8 cellular contexts compared by ENCODE assay signal in the genomic region with DNA sequence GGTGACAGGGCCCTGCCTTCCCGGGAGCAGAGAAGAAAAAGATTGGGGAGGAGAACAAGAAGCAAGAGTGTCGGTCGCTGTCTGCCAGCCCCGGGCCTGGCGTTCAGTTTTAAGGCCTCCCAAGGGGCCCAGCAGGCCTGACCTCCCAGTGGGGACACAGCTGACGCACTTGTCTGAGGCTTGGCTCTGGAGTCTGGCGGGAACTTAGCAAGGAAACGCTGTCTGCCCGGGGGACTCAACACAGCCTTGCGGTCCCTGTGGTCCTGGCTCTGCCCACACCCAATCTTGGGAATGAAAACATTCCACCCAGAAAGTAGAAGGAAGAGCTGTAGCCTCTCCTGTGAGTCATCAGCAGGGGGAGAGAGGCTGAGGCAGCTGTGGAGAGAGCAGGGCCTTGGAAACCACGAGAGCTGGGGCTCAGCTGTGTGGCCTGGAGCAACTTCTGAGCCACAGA. TPM values are rescaled to one million over a fixed set of nuclear protein-coding genes. Genes with fewer than 3 reads are reported as not detected.
A peak's percentile ranks its signal among the peaks of the same experiment; 100 is the strongest.
DNase-seq lines count a peak whose midpoint lies in the region; ATAC-seq and TF ChIP-seq lines count a peak whose summit lies in the region.

No MANE protein-coding gene starts in this region.

- H3K27me3 ChIP-seq in heart right ventricle (no peaks in the 10 kb centered on the region), gastrocnemius medialis (no peaks in the 10 kb centered on the region)

- peaks cover 34% of the 10 kb centered on the region for H3K4me1 Mint-ChIP-seq in activated CD4-positive, alpha-beta memory T cell treated with anti-CD3 and anti-CD28 coated beads for 36 hours (ENCODE audit: low read depth)

- H3K9me3 ChIP-seq in HEK293 (ENCODE audit: control insufficient read depth, insufficient read depth, low read depth, low read length) (no peaks in the 10 kb centered on the region), heart right ventricle (no peaks in the 10 kb centered on the region), gastrocnemius medialis (no peaks in the 10 kb centered on the region)

- H3K4me1 ChIP-seq in HEK293 (ENCODE audit: control insufficient read depth, insufficient read depth, low read length) (peaks cover 5% of the 10 kb centered on the region; the same call in 1 of the 2 replicates), heart right ventricle (peaks cover 11 to 59% (median 51%) of the 10 kb centered on the region in 9 donors), gastrocnemius medialis (peaks cover 12 to 19% of the 10 kb centered on the region in 2 donors)

- ATAC-seq in heart right ventricle (peak; percentile 87 to 94 (median 92)), gastrocnemius medialis (peak; percentile 74 to 80)

- H3K27ac Mint-ChIP-seq in activated CD4-positive, alpha-beta memory T cell treated with anti-CD3 and anti-CD28 coated beads for 36 hours, result no peak overlapping the region

- DNase-seq in heart right ventricle (peak; percentile 84 to 89), gastrocnemius medialis (peak; percentile 28 to 73), HuH-7 (ENCODE audit: low spot score) (no peak), NOMO-1 treated with dmso at 0.1 percent for 144 hours (lab: John Stamatoyannopoulos, UW; ENCODE audit: unreplicated experiment) (no peak)
- no peak for DNase-seq in activated naive CD4-positive, alpha-beta T cell (lab: John Stamatoyannopoulos, UW)
- no peak for DNase-seq in activated CD4-positive, alpha-beta memory T cell treated with anti-CD3 and anti-CD28 coated beads for 36 hours

- H3K4me3 Mint-ChIP-seq in activated CD4-positive, alpha-beta memory T cell treated with anti-CD3 and anti-CD28 coated beads for 36 hours, result no peak overlapping the region

- H3K27me3 Mint-ChIP-seq in activated CD4-positive, alpha-beta memory T cell treated with anti-CD3 and anti-CD28 coated beads for 36 hours, result no peaks in the 10 kb centered on the region

- H3K27ac ChIP-seq in HEK293 (ENCODE audit: extremely low read depth, low read depth, low read length), result peak overlapping the region; percentile 74
- peak overlapping the region; percentile 21 for H3K27ac ChIP-seq in adipose tissue (ENCODE audit: low read depth, low read length)
- H3K27ac ChIP-seq in heart right ventricle, result peak overlapping the region; percentile 70 to 90 (median 80)
- H3K27ac ChIP-seq in gastrocnemius medialis, result peak overlapping the region; percentile 60 to 83 (median 70)

- intact Hi-C loops in heart right ventricle (cut with DNase I) (loop anchor here in 3 of 10 donors (5.0 to 10.0 kb wide), 2 partner anchors 78 to 81 kb away; no protein-coding TSS in a partner anchor), gastrocnemius medialis (cut with DNase I; ENCODE audit: low total_unique reads) (no loop called here)
- intact Hi-C loops in activated CD4-positive, alpha-beta memory T cell treated with anti-CD3 and anti-CD28 coated beads for 36 hours (cut with micrococcal nuclease), result no loop called here

- peaks cover 24% of the 10 kb centered on the region for H3K36me3 Mint-ChIP-seq in activated CD4-positive, alpha-beta memory T cell treated with anti-CD3 and anti-CD28 coated beads for 36 hours

- TF ChIP-seq CTCF in HEK293 (tag by site-specific recombination; IDR thresholded peaks at IDR 0.05) (no peak), heart right ventricle (IDR thresholded peaks at IDR 0.05) (peak in 2 of 9 donors; percentile 6 to 24), gastrocnemius medialis (IDR thresholded peaks at IDR 0.05 in 4 of 5, conservative IDR thresholded peaks at IDR 0.05 in 1 of 5) (no peak)

- POLR2A ChIA-PET in HEK293 (lab: Yijun Ruan, JAX), result interaction anchor here (0.7 to 2.5 kb wide), 12 partner anchors 9 to 166 kb away, joined by 3 to 33 read pairs (median 6); partner anchors contain the start of genes COMMD9 and TRAF6
- POLR2A ChIA-PET in activated CD4-positive, alpha-beta memory T cell treated with anti-CD3 and anti-CD28 coated beads for 36 hours (lab: Charles Lee), result no interaction called here

- H3K4me3 ChIP-seq in HEK293 (ENCODE audit: low read depth, low read length) (no peak overlapping the region), heart right ventricle (no peak overlapping the region), gastrocnemius medialis (no peak overlapping the region)

- no peak for TF ChIP-seq POLR2A in gastrocnemius medialis (IDR thresholded peaks at IDR 0.05)

- H3K9me3 Mint-ChIP-seq in activated CD4-positive, alpha-beta memory T cell treated with anti-CD3 and anti-CD28 coated beads for 36 hours, result no peaks in the 10 kb centered on the region

- WGBS in adipose tissue, 3 donors, result 39 to 76% (median 57%) methylated on average over 11 of the region's 11 CpGs
- WGBS in heart right ventricle, 2 donors, result 41 to 61% methylated on average over 11 of the region's 11 CpGs

- no peaks in the 10 kb centered on the region for H3K36me3 ChIP-seq in HEK293 (ENCODE audit: control insufficient read depth in 2 of 2, insufficient read depth in 1 of 2, low read length in 2 of 2)
- H3K36me3 ChIP-seq in heart right ventricle, result peaks cover 0 to 58% (median 0%) of the 10 kb centered on the region in 9 donors
- no peaks in the 10 kb centered on the region for H3K36me3 ChIP-seq in gastrocnemius medialis

- CTCF ChIA-PET in HEK293 (lab: Yijun Ruan, JAX), result interaction anchor here (0.7 to 2.4 kb wide), 6 partner anchors 9 to 163 kb away, joined by 3 to 26 read pairs (median 8); no protein-coding TSS in a partner anchor
- CTCF ChIA-PET in activated CD4-positive, alpha-beta memory T cell treated with anti-CD3 and anti-CD28 coated beads for 36 hours (lab: Charles Lee), result interaction anchor here (1.1 kb wide), 1 partner anchor 37 kb away, joined by 3 read pairs; no protein-coding TSS in a partner anchor

- in situ Hi-C loops in gastrocnemius medialis (cut with MboI; ENCODE audit: low sequenced_read_pairs in 4 of 4), result no loop called here

TF ChIP-seq in HEK293, 187 proteins besides CTCF, POLR2A, EP300 and RAD21 (continues in another document):
- TF ChIP-seq ZNF341 (tag by site-specific recombination; IDR thresholded peaks at IDR 0.05; ENCODE audit: low read depth), result peak; percentile 66
- no peak for TF ChIP-seq ZSCAN23 (tag by site-specific recombination; IDR thresholded peaks at IDR 0.05)
- 0 out of 2 replicates have a peak, but pooled peaks have one; percentile 26 for TF ChIP-seq ZFP69B (tag by site-specific recombination; IDR thresholded peaks at IDR 0.05)
- 0 out of 2 replicates have a peak, but pooled peaks have one; percentile 26 for TF ChIP-seq GLIS2 (tag by site-specific recombination; IDR thresholded peaks at IDR 0.05)
- TF ChIP-seq, protein P1, sequence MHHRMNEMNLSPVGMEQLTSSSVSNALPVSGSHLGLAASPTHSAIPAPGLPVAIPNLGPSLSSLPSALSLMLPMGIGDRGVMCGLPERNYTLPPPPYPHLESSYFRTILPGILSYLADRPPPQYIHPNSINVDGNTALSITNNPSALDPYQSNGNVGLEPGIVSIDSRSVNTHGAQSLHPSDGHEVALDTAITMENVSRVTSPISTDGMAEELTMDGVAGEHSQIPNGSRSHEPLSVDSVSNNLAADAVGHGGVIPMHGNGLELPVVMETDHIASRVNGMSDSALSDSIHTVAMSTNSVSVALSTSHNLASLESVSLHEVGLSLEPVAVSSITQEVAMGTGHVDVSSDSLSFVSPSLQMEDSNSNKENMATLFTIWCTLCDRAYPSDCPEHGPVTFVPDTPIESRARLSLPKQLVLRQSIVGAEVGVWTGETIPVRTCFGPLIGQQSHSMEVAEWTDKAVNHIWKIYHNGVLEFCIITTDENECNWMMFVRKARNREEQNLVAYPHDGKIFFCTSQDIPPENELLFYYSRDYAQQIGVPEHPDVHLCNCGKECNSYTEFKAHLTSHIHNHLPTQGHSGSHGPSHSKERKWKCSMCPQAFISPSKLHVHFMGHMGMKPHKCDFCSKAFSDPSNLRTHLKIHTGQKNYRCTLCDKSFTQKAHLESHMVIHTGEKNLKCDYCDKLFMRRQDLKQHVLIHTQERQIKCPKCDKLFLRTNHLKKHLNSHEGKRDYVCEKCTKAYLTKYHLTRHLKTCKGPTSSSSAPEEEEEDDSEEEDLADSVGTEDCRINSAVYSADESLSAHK (tag by site-specific recombination; IDR thresholded peaks at IDR 0.05), result peak; percentile 80
- TF ChIP-seq ZNF184 (tag by site-specific recombination; IDR thresholded peaks at IDR 0.05), result 0 out of 2 replicates have a peak, but pooled peaks have one; percentile 16
- TF ChIP-seq ZBTB48 (tag by site-specific recombination; IDR thresholded peaks at IDR 0.05), result peak; percentile 39; the same call in 1 of the 2 replicates
- 0 out of 2 replicates have a peak, but pooled peaks have one; percentile 23 for TF ChIP-seq ZBTB17 (tag by site-specific recombination; IDR thresholded peaks at IDR 0.05)
- peak; percentile 25; the same call in 1 of the 2 replicates for TF ChIP-seq SP7 (tag by site-specific recombination; IDR thresholded peaks at IDR 0.05)
- no peak for TF ChIP-seq GFI1B (tag by site-specific recombination; IDR thresholded peaks at IDR 0.05)
- TF ChIP-seq PATZ1 (tag by site-specific recombination; IDR thresholded peaks at IDR 0.05), result peak; percentile 25; the same call in 1 of the 2 replicates
- TF ChIP-seq ZNF629 (tag by site-specific recombination; IDR thresholded peaks at IDR 0.05), result peak; percentile 32; the same call in 1 of the 2 replicates

RNA-seq across cellular contexts. Expression of gene TRAF6, which starts 54.4 kb away (rescaled TPM):
- 1 to 10 TPM; 2.0 to 5.1 (median 3.5) TPM for polyA plus RNA-seq in adipose tissue
- 10 to 100 TPM; 11.5 to 18.2 (median 13.4) TPM for total RNA-seq in heart right ventricle
- polyA plus RNA-seq in heart right ventricle, result 1 to 10 TPM; 3.0 to 3.7 TPM
- total RNA-seq in gastrocnemius medialis, result 10 to 100 TPM in 3 of 4 donors, 1 to 10 TPM in 1; 9.8 to 14.4 (median 11.3) TPM
- total RNA-seq in activated CD4-positive, alpha-beta memory T cell treated with anti-CD3 and anti-CD28 coated beads for 36 hours, result 10 to 100 TPM; 12.0 to 12.1 TPM

Comparison
In these comparisons a context has a peak if more than half of its experiments do, and no peak if none do; other contexts are left out.
1. H3K27ac ChIP-seq: peak in every context shown above with its lines; median percentile 80 in heart right ventricle; 74 in HEK293; 70 in gastrocnemius medialis; 21 in adipose tissue.
2. DNase-seq: peak in heart right ventricle (2 of 2) and gastrocnemius medialis (2 of 2); none in activated naive CD4-positive, alpha-beta T cell (0 of 4), activated CD4-positive, alpha-beta memory T cell treated with anti-CD3 and anti-CD28 coated beads for 36 hours (single experiment), HuH-7 (single experiment) and NOMO-1 treated with dmso at 0.1 percent for 144 hours (single experiment).